14 cellular contexts compared by ENCODE assay signal in genomic region chr19:18430417-18431144, GRCh38. TPM values are rescaled to one million over a fixed set of nuclear protein-coding genes. Genes with fewer than 3 reads are reported as not detected.
DNase-seq lines count a peak whose midpoint lies in the region; ATAC-seq and TF ChIP-seq lines count a peak whose summit lies in the region.
"Had no signal": no experiment of that assay in that cellular context is flagged by ENCODE, and none has a peak within 500 bp of the region (broad histone marks: within the 10 kb centered on the region; RNA-seq: fewer than 3 reads in every experiment).

No MANE protein-coding gene starts in this region.

- peak overlapping the region in 7 of 8 donors; percentile 42 to 97 (median 95) for H3K27ac Mint-ChIP-seq in CD8-positive, alpha-beta memory T cell
- H3K27ac Mint-ChIP-seq in activated CD8-positive, alpha-beta T cell treated with anti-CD3 and anti-CD28 coated beads, Interleukin-2, amount 10 ng/mL, durations not matched to agents 7 days and 5 days, result peak overlapping the region; percentile 88
- H3K27ac Mint-ChIP-seq in naive thymus-derived CD4-positive, alpha-beta T cell, result peak overlapping the region in 6 of 9 donors; percentile 32 to 83 (median 46)
- H3K27ac Mint-ChIP-seq: activated naive CD4-positive, alpha-beta T cell treated with anti-CD3 and anti-CD28 coated beads for 36 hours had no signal

- peaks cover 11 to 61% (median 18%) of the 10 kb centered on the region in 3 donors for H3K4me1 Mint-ChIP-seq in CD8-positive, alpha-beta memory T cell
- peaks cover 63% of the 10 kb centered on the region for H3K4me1 Mint-ChIP-seq in activated CD8-positive, alpha-beta T cell treated with anti-CD3 and anti-CD28 coated beads, Interleukin-2, amount 10 ng/mL, durations not matched to agents 7 days and 5 days (ENCODE audit: low read depth)
- H3K4me1 Mint-ChIP-seq in naive thymus-derived CD4-positive, alpha-beta T cell, result peaks cover 6 to 28% (median 22%) of the 10 kb centered on the region in 7 donors

- H3K4me3 ChIP-seq in BE2C (ENCODE audit: low read depth, low read length), result no peak overlapping the region
- no peak overlapping the region for H3K4me3 ChIP-seq in CD8-positive, alpha-beta memory T cell (ENCODE audit: low read length)
- no peak overlapping the region for H3K4me3 ChIP-seq in naive thymus-derived CD4-positive, alpha-beta T cell (ENCODE audit: low read length)
- H3K4me3 ChIP-seq in coronary artery, result no peak overlapping the region

- peaks cover 43% of the 10 kb centered on the region for H3K4me1 ChIP-seq in BE2C
- H3K4me1 ChIP-seq in CD8-positive, alpha-beta memory T cell (ENCODE audit: insufficient read depth, low read length), result peaks cover 33% of the 10 kb centered on the region
- peaks cover 19 to 31% of the 10 kb centered on the region in 2 donors for H3K4me1 ChIP-seq in naive thymus-derived CD4-positive, alpha-beta T cell (ENCODE audit: control insufficient read depth in 2 of 2, insufficient read depth in 2 of 2, low read length in 2 of 2)

- CTCF ChIA-PET in CD8-positive, alpha-beta memory T cell (lab: Charles Lee), result interaction anchor here (1.6 kb wide), 1 partner anchor 151 kb away, joined by 4 read pairs; no protein-coding TSS in a partner anchor
- CTCF ChIA-PET in activated CD8-positive, alpha-beta T cell treated with anti-CD3 and anti-CD28 coated beads, Interleukin-2, amount 10 ng/mL, durations not matched to agents 7 days and 5 days (lab: Charles Lee), result no interaction called here
- CTCF ChIA-PET in naive thymus-derived CD4-positive, alpha-beta T cell (lab: Charles Lee), result interaction anchor here (1.3 kb wide), 1 partner anchor 19 kb away, joined by 4 read pairs; no protein-coding TSS in a partner anchor

- ATAC-seq in activated CD8-positive, alpha-beta T cell treated with anti-CD3 and anti-CD28 coated beads, Interleukin-2, amount 10 ng/mL, durations not matched to agents 7 days and 5 days, result no peak
- no peak for ATAC-seq in naive thymus-derived CD4-positive, alpha-beta T cell

- no peaks in the 10 kb centered on the region for H3K27me3 Mint-ChIP-seq in CD8-positive, alpha-beta memory T cell
- no peaks in the 10 kb centered on the region for H3K27me3 Mint-ChIP-seq in activated CD8-positive, alpha-beta T cell treated with anti-CD3 and anti-CD28 coated beads, Interleukin-2, amount 10 ng/mL, durations not matched to agents 7 days and 5 days (ENCODE audit: low read depth)
- H3K27me3 Mint-ChIP-seq in naive thymus-derived CD4-positive, alpha-beta T cell, result no peaks in the 10 kb centered on the region

- DNase-seq in BE2C (peak; percentile 20), NAMALWA (ENCODE audit: low spot score) (no peak), coronary artery (ENCODE audit: low spot score) (no peak), anterior cingulate cortex (lab: John Stamatoyannopoulos, UW) (no peak)
- DNase-seq in CD8-positive, alpha-beta memory T cell, result peak in 1 of 5 donors; percentile 53
- no peak for DNase-seq in activated CD8-positive, alpha-beta T cell treated with anti-CD3 and anti-CD28 coated beads, Interleukin-2, amount 10 ng/mL, durations not matched to agents 7 days and 5 days
- no peak for DNase-seq in naive thymus-derived CD4-positive, alpha-beta T cell
- DNase-seq: activated CD4-positive, alpha-beta T cell treated with anti-CD3 and anti-CD28 coated beads, Interleukin-2, amount 50 U/mL, for 48 hours; activated naive CD4-positive, alpha-beta T cell treated with anti-CD3 and anti-CD28 coated beads for 36 hours; NCI-H2171 treated with DMSO at 0.1 percent for 48 hours; T1000 had no signal

- TF ChIP-seq CTCF in BE2C (IDR thresholded peaks at IDR 0.05; ENCODE audit: low read depth, low read length), result no peak
- TF ChIP-seq CTCF in coronary artery (IDR thresholded peaks at IDR 0.05), result no peak

- intact Hi-C loops in naive thymus-derived CD4-positive, alpha-beta T cell (cut with micrococcal nuclease), result no loop called here

- peaks cover 0 to 10% (median 0%) of the 10 kb centered on the region in 3 donors for H3K36me3 Mint-ChIP-seq in CD8-positive, alpha-beta memory T cell
- H3K36me3 Mint-ChIP-seq in activated CD8-positive, alpha-beta T cell treated with anti-CD3 and anti-CD28 coated beads, Interleukin-2, amount 10 ng/mL, durations not matched to agents 7 days and 5 days (ENCODE audit: low read depth), result peaks cover 23% of the 10 kb centered on the region
- H3K36me3 Mint-ChIP-seq in naive thymus-derived CD4-positive, alpha-beta T cell, result peaks cover 0 to 2% (median 0%) of the 10 kb centered on the region in 5 donors

- no peaks in the 10 kb centered on the region for H3K9me3 ChIP-seq in BE2C
- H3K9me3 ChIP-seq in CD8-positive, alpha-beta memory T cell (ENCODE audit: low read length), result no peaks in the 10 kb centered on the region
- H3K9me3 ChIP-seq in naive thymus-derived CD4-positive, alpha-beta T cell (ENCODE audit: control insufficient read depth in 2 of 3, low read length in 3 of 3), result no peaks in the 10 kb centered on the region

- no peaks in the 10 kb centered on the region for H3K27me3 ChIP-seq in BE2C
- no peaks in the 10 kb centered on the region for H3K27me3 ChIP-seq in CD8-positive, alpha-beta memory T cell (ENCODE audit: insufficient read depth, low read length, poor library complexity, severe bottlenecking)
- H3K27me3 ChIP-seq in naive thymus-derived CD4-positive, alpha-beta T cell (ENCODE audit: control insufficient read depth in 2 of 2, insufficient read depth in 2 of 2, low read length in 2 of 2), result no peaks in the 10 kb centered on the region

- no peak overlapping the region for H3K27ac ChIP-seq in CD8-positive, alpha-beta memory T cell (ENCODE audit: low read depth, low read length)
- no peak overlapping the region for H3K27ac ChIP-seq in naive thymus-derived CD4-positive, alpha-beta T cell (ENCODE audit: low read depth, low read length)
- H3K27ac ChIP-seq in coronary artery, result no peak overlapping the region
- H3K27ac ChIP-seq: C4-2B had no signal

- H3K36me3 ChIP-seq in BE2C, result peaks cover 29% of the 10 kb centered on the region
- no peaks in the 10 kb centered on the region for H3K36me3 ChIP-seq in CD8-positive, alpha-beta memory T cell (ENCODE audit: insufficient read depth, low read length)
- H3K36me3 ChIP-seq in naive thymus-derived CD4-positive, alpha-beta T cell (ENCODE audit: control insufficient read depth in 2 of 3, insufficient read depth in 3 of 3, low read length in 3 of 3), result no peaks in the 10 kb centered on the region

- H3K9me3 Mint-ChIP-seq in CD8-positive, alpha-beta memory T cell, result no peaks in the 10 kb centered on the region
- no peaks in the 10 kb centered on the region for H3K9me3 Mint-ChIP-seq in activated CD8-positive, alpha-beta T cell treated with anti-CD3 and anti-CD28 coated beads, Interleukin-2, amount 10 ng/mL, durations not matched to agents 7 days and 5 days (ENCODE audit: insufficient read depth)
- H3K9me3 Mint-ChIP-seq in naive thymus-derived CD4-positive, alpha-beta T cell, result no peaks in the 10 kb centered on the region
- H3K9me3 Mint-ChIP-seq: activated naive CD4-positive, alpha-beta T cell treated with anti-CD3 and anti-CD28 coated beads for 36 hours had no signal

- peak overlapping the region in 5 of 7 donors; percentile 38 to 80 (median 73) for H3K4me3 Mint-ChIP-seq in CD8-positive, alpha-beta memory T cell
- peak overlapping the region; percentile 62 for H3K4me3 Mint-ChIP-seq in activated CD8-positive, alpha-beta T cell treated with anti-CD3 and anti-CD28 coated beads, Interleukin-2, amount 10 ng/mL, durations not matched to agents 7 days and 5 days
- peak overlapping the region in 7 of 10 donors; percentile 36 to 73 (median 47) for H3K4me3 Mint-ChIP-seq in naive thymus-derived CD4-positive, alpha-beta T cell

- POLR2A ChIA-PET in CD8-positive, alpha-beta memory T cell (lab: Charles Lee), result no interaction called here
- POLR2A ChIA-PET in activated CD8-positive, alpha-beta T cell treated with anti-CD3 and anti-CD28 coated beads, Interleukin-2, amount 10 ng/mL, durations not matched to agents 7 days and 5 days (lab: Charles Lee), result no interaction called here
- POLR2A ChIA-PET in naive thymus-derived CD4-positive, alpha-beta T cell (lab: Charles Lee), result no interaction called here

RNA-seq across cellular contexts. Expression of gene ISYNA1, which starts 7.4 kb away (rescaled TPM):
- polyA plus RNA-seq in BE2C (2012; ENCODE audit: insufficient read depth, insufficient read length, low read depth), result 156 TPM
- 10 to 100 TPM; 18.2 to 20.3 TPM for total RNA-seq in CD8-positive, alpha-beta memory T cell
- 33.2 TPM for polyA plus RNA-seq in CD8-positive, alpha-beta memory T cell
- total RNA-seq in activated CD8-positive, alpha-beta T cell treated with anti-CD3 and anti-CD28 coated beads, Interleukin-2, amount 10 ng/mL, durations not matched to agents 7 days and 5 days, result 10 to 100 TPM; 26.7 to 33.5 TPM
- 10 to 100 TPM in 4 of 5 experiments, 1 to 10 TPM in 1; 9.5 to 42.5 (median 42.0) TPM for total RNA-seq in naive thymus-derived CD4-positive, alpha-beta T cell
- 10 to 100 TPM; 21.9 to 29.0 TPM for polyA plus RNA-seq in naive thymus-derived CD4-positive, alpha-beta T cell

RNA-seq across cellular contexts. Expression of gene SSBP4, which starts 11.4 kb away (rescaled TPM):
- 467 TPM for polyA plus RNA-seq in BE2C (2012; ENCODE audit: insufficient read depth, insufficient read length, low read depth)
- total RNA-seq in CD8-positive, alpha-beta memory T cell, result 100 to 1,000 TPM; 111 to 131 TPM
- polyA plus RNA-seq in CD8-positive, alpha-beta memory T cell, result 108 TPM
- total RNA-seq in activated CD8-positive, alpha-beta T cell treated with anti-CD3 and anti-CD28 coated beads, Interleukin-2, amount 10 ng/mL, durations not matched to agents 7 days and 5 days, result 100 to 1,000 TPM; 198 to 204 TPM
- total RNA-seq in naive thymus-derived CD4-positive, alpha-beta T cell, result 100 to 1,000 TPM in 1 of 5 experiments, 10 to 100 TPM in 4; 27.0 to 185 (median 40.7) TPM
- 10 to 100 TPM; 33.5 to 42.8 TPM for polyA plus RNA-seq in naive thymus-derived CD4-positive, alpha-beta T cell

RNA-seq across cellular contexts. Expression of gene LRRC25, which starts 33.2 kb away (rescaled TPM):
- not detected for polyA plus RNA-seq in BE2C (2012; ENCODE audit: insufficient read depth, insufficient read length, low read depth)
- under 1 TPM; 0.26 to 0.31 TPM for total RNA-seq in CD8-positive, alpha-beta memory T cell
- polyA plus RNA-seq in CD8-positive, alpha-beta memory T cell, result not detected
- under 1 TPM; 0.53 to 0.68 TPM for total RNA-seq in activated CD8-positive, alpha-beta T cell treated with anti-CD3 and anti-CD28 coated beads, Interleukin-2, amount 10 ng/mL, durations not matched to agents 7 days and 5 days
- 10 to 100 TPM in 1 of 5 experiments, 1 to 10 TPM in 2, under 1 TPM in 2; 0.15 to 68.6 (median 1.2) TPM for total RNA-seq in naive thymus-derived CD4-positive, alpha-beta T cell
- polyA plus RNA-seq in naive thymus-derived CD4-positive, alpha-beta T cell, result under 1 TPM; 0.20 to 0.44 TPM
- total RNA-seq: activated naive CD4-positive, alpha-beta T cell treated with anti-CD3 and anti-CD28 coated beads for 36 hours; endothelial cell of umbilical vein had no signal
- polyA plus RNA-seq: endothelial cell of umbilical vein had no signal

RNA-seq across cellular contexts. Expression of gene GDF15, which starts 44.6 kb away (rescaled TPM):
- polyA plus RNA-seq in BE2C (2012; ENCODE audit: insufficient read depth, insufficient read length, low read depth), result 492 TPM
- total RNA-seq in CD8-positive, alpha-beta memory T cell, result under 1 TPM; 0.28 to 0.29 TPM
- not detected for polyA plus RNA-seq in CD8-positive, alpha-beta memory T cell
- total RNA-seq in activated CD8-positive, alpha-beta T cell treated with anti-CD3 and anti-CD28 coated beads, Interleukin-2, amount 10 ng/mL, durations not matched to agents 7 days and 5 days, result not detected
- under 1 TPM in 4 of 5 experiments, not detected in 1; 0.32 to 0.73 (median 0.58) TPM for total RNA-seq in naive thymus-derived CD4-positive, alpha-beta T cell
- not detected for polyA plus RNA-seq in naive thymus-derived CD4-positive, alpha-beta T cell
- total RNA-seq: frontal cortex had no signal
